Comparison of ENCODE assay signal across 28 cellular contexts in genomic region chr7:68272507-68272906, GRCh38.
"Had no signal": no experiment of that assay in that cellular context is flagged by ENCODE, and none has a peak within 500 bp of the region (broad histone marks: within the 10 kb centered on the region; RNA-seq: fewer than 3 reads in every experiment).

No MANE protein-coding gene starts in this region.

- H3K9me3 ChIP-seq: colonic mucosa, esophagus squamous epithelium, gastrocnemius medialis, gastroesophageal sphincter, heart left ventricle had no signal

- H3K36me3 ChIP-seq: colonic mucosa, esophagus muscularis mucosa, esophagus squamous epithelium, gastrocnemius medialis, gastroesophageal sphincter, heart left ventricle, heart right ventricle had no signal

- H3K4me1 ChIP-seq: colonic mucosa, esophagus squamous epithelium, foreskin keratinocyte, gastrocnemius medialis, gastroesophageal sphincter, heart left ventricle, heart right ventricle had no signal

- FAIRE-seq: colon, endometrium, endothelial cell of umbilical vein, frontal cortex had no signal

- ATAC-seq: effector memory CD8-positive, alpha-beta T cell; esophagus mucosa; foreskin keratinocyte; gastrocnemius medialis; gastroesophageal sphincter; heart left ventricle; heart right ventricle had no signal

- H3K27ac ChIP-seq: colonic mucosa, coronary artery, dorsolateral prefrontal cortex, epithelial cell of prostate, esophagus muscularis mucosa, esophagus squamous epithelium, foreskin keratinocyte, gastrocnemius medialis, gastroesophageal sphincter, heart left ventricle, heart right ventricle had no signal

- H3K4me3 ChIP-seq: colonic mucosa, coronary artery, dorsolateral prefrontal cortex, esophagus muscularis mucosa, esophagus squamous epithelium, gastrocnemius medialis, gastroesophageal sphincter, heart left ventricle, heart right ventricle had no signal

- H3K27me3 ChIP-seq: colonic mucosa, dorsolateral prefrontal cortex, esophagus muscularis mucosa, esophagus squamous epithelium, foreskin keratinocyte, gastrocnemius medialis, gastroesophageal sphincter, heart left ventricle, heart right ventricle had no signal

- DNase-seq: colonic mucosa; cortex of kidney; dermis blood vessel endothelial cell; dorsolateral prefrontal cortex; effector CD4-positive, alpha-beta T cell; effector CD8-positive, alpha-beta T cell; effector memory CD4-positive, alpha-beta T cell; effector memory CD8-positive, alpha-beta T cell; endodermal cell; erythroblast; esophagus squamous epithelium; foreskin fibroblast; foreskin keratinocyte; foreskin melanocyte; gastrocnemius medialis; glutamatergic neuron; head of caudate nucleus; heart left ventricle; heart right ventricle had no signal
